21 cellular contexts compared by ENCODE assay signal in genomic region chrX:100411802-100412333, GRCh38. TPM values are rescaled to one million over a fixed set of nuclear protein-coding genes. Genes with fewer than 3 reads are reported as not detected.
A peak's percentile ranks its signal among the peaks of the same experiment; 100 is the strongest.
DNase-seq lines count a peak whose midpoint lies in the region; ATAC-seq and TF ChIP-seq lines count a peak whose summit lies in the region.
"Had no signal": no experiment of that assay in that cellular context is flagged by ENCODE, and none has a peak within 500 bp of the region (broad histone marks: within the 10 kb centered on the region; RNA-seq: fewer than 3 reads in every experiment).

No MANE protein-coding gene starts in this region.

- H3K27me3 Mint-ChIP-seq in T-cell = peaks cover 45 to 55% of the 10 kb centered on the region in 2 donors
- peaks cover 59% of the 10 kb centered on the region for H3K27me3 Mint-ChIP-seq in progenitor cell of endocrine pancreas

- H3K27me3 ChIP-seq in iPS-18a (ENCODE audit: control insufficient read depth, insufficient read depth, low read length) = peaks cover 71% of the 10 kb centered on the region
- peaks cover 82% of the 10 kb centered on the region for H3K27me3 ChIP-seq in WERI-Rb-1 (ENCODE audit: insufficient read depth, low read depth, severe bottlenecking)
- H3K27me3 ChIP-seq: ascending aorta had no signal

- no peak overlapping the region for H3K27ac ChIP-seq in iPS-18a (ENCODE audit: low read length)
- H3K27ac ChIP-seq in WERI-Rb-1 = no peak overlapping the region
- H3K27ac ChIP-seq: ascending aorta, esophagus squamous epithelium had no signal

- ATAC-seq in T-cell (replicated peaks in 1 of 4) (no peak), GM21528 (IDR thresholded peaks at IDR 0.05; ENCODE audit: low FRiP score, unreplicated experiment) (no peak)
- ATAC-seq: activated T-cell treated with anti-CD3 and anti-CD28 coated beads, Interleukin-2, amount 50 U/mL, for 4 hours; left lobe of liver; SK-N-SH treated with all-trans-retinoic acid at 6 μM for 48 hours had no signal

- DNase-seq in NCI-H748 (lab: John Stamatoyannopoulos, UW; ENCODE audit: unreplicated experiment) = peak; percentile 22
- no peak for DNase-seq in NCI-H748 treated with DMSO at 0.1 percent for 48 hours (lab: John Stamatoyannopoulos, UW)
- no peak for DNase-seq in T-cell
- DNase-seq in progenitor cell of endocrine pancreas (ENCODE audit: low spot score, unreplicated experiment) = no peak
- no peak for DNase-seq in NCI-H446 treated with DMSO at 0.1 percent for 48 hours (lab: John Stamatoyannopoulos, UW)
- DNase-seq in WERI-Rb-1 = no peak
- DNase-seq: 8988T; activated naive CD4-positive, alpha-beta T cell treated with anti-CD3 and anti-CD28 coated beads, Interleukin-2, amount 50 U/mL, for 16 hours; activated T-cell treated with anti-CD3 and anti-CD28 coated beads, Interleukin-2, amount 50 U/mL, for 4 hours; effector memory CD4-positive, alpha-beta T cell; esophagus squamous epithelium; NCI-H1048; NCI-H2029; stimulated activated CD4-positive, alpha-beta T cell treated with anti-CD3 and anti-CD28 coated beads, Interleukin-12 subunit alpha, Interleukin-12 subunit beta, amount 100 ng/mL, for 4 hours; T-helper 9 cell had no signal

- H3K36me3 Mint-ChIP-seq in T-cell = no peaks in the 10 kb centered on the region
- H3K36me3 Mint-ChIP-seq in progenitor cell of endocrine pancreas (ENCODE audit: insufficient read depth) = peaks cover 11% of the 10 kb centered on the region

- H3K9me3 Mint-ChIP-seq in T-cell = no peaks in the 10 kb centered on the region
- peaks cover 3% of the 10 kb centered on the region for H3K9me3 Mint-ChIP-seq in progenitor cell of endocrine pancreas (ENCODE audit: low read depth)
- H3K9me3 Mint-ChIP-seq: activated T-cell treated with anti-CD3 and anti-CD28 coated beads, Interleukin-2, amount 50 U/mL, for 4 hours had no signal

- peaks cover 4 to 23% (median 21%) of the 10 kb centered on the region in 3 donors for H3K4me1 Mint-ChIP-seq in T-cell
- peaks cover 24% of the 10 kb centered on the region for H3K4me1 Mint-ChIP-seq in progenitor cell of endocrine pancreas (ENCODE audit: low read depth)

- peak overlapping the region in 2 of 3 donors; percentile 25 to 66 for H3K4me3 Mint-ChIP-seq in T-cell
- H3K4me3 Mint-ChIP-seq in progenitor cell of endocrine pancreas (ENCODE audit: low read depth) = peak overlapping the region; percentile 70

- TF ChIP-seq CTCF in progenitor cell of endocrine pancreas (IDR thresholded peaks at IDR 0.05; ENCODE audit: unreplicated experiment) (no peak), WERI-Rb-1 (IDR thresholded peaks at IDR 0.05; ENCODE audit: low read depth, low read length) (no peak)

- POLR2A ChIA-PET in T-cell (lab: Charles Lee) = no interaction called here

- peaks cover 18% of the 10 kb centered on the region for H3K4me1 ChIP-seq in iPS-18a (ENCODE audit: control insufficient read depth, low read depth, low read length)

- no peaks in the 10 kb centered on the region for H3K36me3 ChIP-seq in iPS-18a (ENCODE audit: control insufficient read depth, low read depth, low read length)
- H3K36me3 ChIP-seq in WERI-Rb-1 = no peaks in the 10 kb centered on the region
- H3K36me3 ChIP-seq: ascending aorta, esophagus squamous epithelium had no signal

- CTCF ChIA-PET in T-cell (lab: Charles Lee) = interaction anchor here (0.6 to 1.1 kb wide), 2 partner anchors 10 to 44 kb away, joined by 3 to 4 read pairs; no protein-coding TSS in a partner anchor

- H3K4me3 ChIP-seq in iPS-18a (ENCODE audit: low read length) = peak overlapping the region; percentile 54
- no peak overlapping the region for H3K4me3 ChIP-seq in WERI-Rb-1 (ENCODE audit: low read depth, low read length)

- peaks cover 5% of the 10 kb centered on the region for H3K9me3 ChIP-seq in iPS-18a (ENCODE audit: control insufficient read depth, low read depth, low read length)
- peaks cover 14% of the 10 kb centered on the region for H3K9me3 ChIP-seq in WERI-Rb-1 (ENCODE audit: severe bottlenecking)
- H3K9me3 ChIP-seq: ascending aorta had no signal

- H3K9ac ChIP-seq in iPS-18a (ENCODE audit: low read length) = no peak overlapping the region

- no peak overlapping the region for H3K27ac Mint-ChIP-seq in T-cell
- H3K27ac Mint-ChIP-seq in progenitor cell of endocrine pancreas = no peak overlapping the region

RNA-seq across cellular contexts. Expression of gene PCDH19, which starts 1.8 kb away (rescaled TPM):
- total RNA-seq in T-cell (under 1 TPM in 2 of 5 donors, not detected in 3; 0.03 to 0.05 TPM), progenitor cell of endocrine pancreas (33.3 and 47.5 TPM in 2 replicates)
- total RNA-seq: activated T-cell treated with anti-CD3 and anti-CD28 coated beads, Interleukin-2, amount 50 U/mL, for 4 hours; RPMI7951 had no signal

Comparison
In these comparisons a context has a peak if more than half of its experiments do, and no peak if none do; other contexts are left out.
1. RNA of gene PCDH19, which starts 1.8 kb away (total RNA-seq): 33.3 to 47.5 TPM in progenitor cell of endocrine pancreas; 0.03 to 0.05 TPM in T-cell; every median in the first group is over 10 times any median in the second.